In the genomic region with DNA sequence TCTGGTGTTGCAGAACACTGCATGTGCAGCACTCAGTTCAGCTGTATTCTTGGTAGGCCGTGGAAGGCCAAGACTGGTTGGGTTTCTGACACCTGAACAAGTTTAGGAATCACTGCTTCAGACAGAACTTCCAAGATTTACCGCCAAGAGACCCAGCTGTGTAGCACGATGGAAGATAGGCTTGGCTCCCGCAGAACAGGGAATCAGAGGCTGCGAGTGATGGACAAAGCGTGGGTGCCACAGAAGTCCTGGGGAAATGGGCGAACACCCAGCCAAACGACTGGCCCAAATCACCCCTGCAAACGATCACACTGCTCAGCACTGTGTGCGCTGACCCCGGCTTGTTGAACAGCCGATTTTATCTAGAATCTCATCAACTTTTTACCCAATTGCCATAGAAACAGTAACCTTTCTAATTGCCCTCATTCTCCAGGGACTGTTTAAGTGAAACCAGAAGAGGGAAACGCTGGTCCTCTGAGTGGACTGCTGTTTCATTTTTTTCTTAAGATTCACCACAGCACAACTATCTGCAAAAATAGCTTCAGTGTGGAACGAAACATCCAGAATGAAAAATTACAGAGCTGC, we compare ENCODE assay signal across 1 cellular context.
TF ChIP-seq lines count a peak whose summit lies in the region.

No MANE protein-coding gene starts in this region.

TF ChIP-seq in K562, 482 proteins besides CTCF, POLR2A, EP300 and RAD21:
- TF ChIP-seq, protein P1, sequence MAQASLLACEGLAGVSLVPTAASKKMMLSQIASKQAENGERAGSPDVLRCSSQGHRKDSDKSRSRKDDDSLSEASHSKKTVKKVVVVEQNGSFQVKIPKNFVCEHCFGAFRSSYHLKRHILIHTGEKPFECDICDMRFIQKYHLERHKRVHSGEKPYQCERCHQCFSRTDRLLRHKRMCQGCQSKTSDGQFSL (CRISPR knock-in tag; IDR thresholded peaks at IDR 0.05): no peak
- TF ChIP-seq, protein P1 (tag; IDR thresholded peaks at IDR 0.05): no peak
- TF ChIP-seq ZNF133 (CRISPR knock-in tag; IDR thresholded peaks at IDR 0.05) (no peak), MAZ (CRISPR knock-in tag; conservative IDR thresholded peaks at IDR 0.05 in 1 of 2, IDR thresholded peaks at IDR 0.05 in 1 of 2) (no peak), ZNF551 (CRISPR knock-in tag; IDR thresholded peaks at IDR 0.05) (no peak), ZNF57 (CRISPR knock-in tag; IDR thresholded peaks at IDR 0.05) (no peak), RFX1 (IDR thresholded peaks at IDR 0.05) (peak; percentile 12; the same call in 1 of the 2 replicates)
TF ChIP-seq in K562: peak in this region for 1.
